23 cellular contexts compared by ENCODE assay signal in genomic region chr3:15181964-15182363, GRCh38.
"Had no signal": no experiment of that assay in that cellular context is flagged by ENCODE, and none has a peak within 500 bp of the region (broad histone marks: within the 10 kb centered on the region; RNA-seq: fewer than 3 reads in every experiment).

No MANE protein-coding gene starts in this region.

- H3K36me3 Mint-ChIP-seq: immature natural killer cell; memory B cell; natural killer cell treated with Interleukin-12 subunit alpha and Interleukin-12 subunit beta and Interleukin-15 and Interleukin-18, amount 100 ng/mL, for 72 hours; stimulated activated memory B cell treated with anti-CD40 and anti-IgM and Interleukin-4, amounts not matched to agents 10 μg/mL and 1 μg/mL and 100 μg/mL, for 72 hours; type B pancreatic cell had no signal

- H3K36me3 ChIP-seq: left ventricle myocardium inferior, ovary, tibial nerve, uterus had no signal

- H3K4me1 Mint-ChIP-seq: immature natural killer cell had no signal

- H3K4me3 Mint-ChIP-seq: immature natural killer cell; memory B cell; naive thymus-derived CD4-positive, alpha-beta T cell; natural killer cell treated with Interleukin-12 subunit alpha and Interleukin-12 subunit beta and Interleukin-15 and Interleukin-18, amount 100 ng/mL, for 72 hours; stimulated activated memory B cell treated with anti-CD40 and anti-IgM and Interleukin-4, amounts not matched to agents 10 μg/mL and 1 μg/mL and 100 μg/mL, for 72 hours; stimulated activated naive CD8-positive, alpha-beta T cell treated with anti-CD3 and anti-CD28 coated beads, Interleukin-15, amount 100 ng/mL, for 72 hours; type B pancreatic cell had no signal

- H3K27me3 ChIP-seq: ovary, tibial nerve, uterus had no signal

- H3K9me3 ChIP-seq: left ventricle myocardium inferior, ovary, tibial nerve, uterus had no signal

- H3K4me3 ChIP-seq: left ventricle myocardium inferior, ovary, smooth muscle cell, tibial nerve, uterus had no signal

- ATAC-seq: naive thymus-derived CD4-positive, alpha-beta T cell; natural killer cell treated with Interleukin-12 subunit alpha and Interleukin-12 subunit beta and Interleukin-15 and Interleukin-18, amount 100 ng/mL, for 72 hours; right cardiac atrium; sciatic nerve; stimulated activated memory B cell treated with anti-CD40 and anti-IgM and Interleukin-4, amounts not matched to agents 10 μg/mL and 1 μg/mL and 100 μg/mL, for 72 hours; stimulated activated naive CD8-positive, alpha-beta T cell treated with anti-CD3 and anti-CD28 coated beads, Interleukin-15, amount 100 ng/mL, for 72 hours had no signal

- DNase-seq: hypothalamus; immature natural killer cell; left ventricle myocardium inferior; naive thymus-derived CD4-positive, alpha-beta T cell; ovary; retina; right cardiac atrium; stimulated activated CD4-positive, alpha-beta T cell treated with anti-CD3 and anti-CD28 coated beads, Interleukin-1b, Interleukin-23, amount 100 ng/mL, for 48 hours; stimulated activated CD4-positive, alpha-beta T cell treated with anti-CD3 and anti-CD28 coated beads, Interleukin-2, amount 100 ng/mL, for 48 hours; stimulated activated CD4-positive, alpha-beta T cell treated with anti-CD3 and anti-CD28 coated beads, Interleukin-4, amount 100 ng/mL, for 4 hours; stimulated activated CD8-positive, alpha-beta memory T cell treated with anti-CD3 and anti-CD28 coated beads, Interleukin-4, amount 100 ng/mL, for 48 hours; stimulated activated naive CD4-positive, alpha-beta T cell treated with Interleukin-2 at 50 U/mL for 16 hours; stimulated activated naive CD8-positive, alpha-beta T cell treated with anti-CD3 and anti-CD28 coated beads, Interleukin-15, amount 100 ng/mL, for 72 hours; substantia nigra; uterus had no signal

- H3K4me1 ChIP-seq: tibial nerve, uterus had no signal

- H3K9me3 Mint-ChIP-seq: immature natural killer cell; memory B cell; naive thymus-derived CD4-positive, alpha-beta T cell; natural killer cell treated with Interleukin-12 subunit alpha and Interleukin-12 subunit beta and Interleukin-15 and Interleukin-18, amount 100 ng/mL, for 72 hours; stimulated activated memory B cell treated with anti-CD40 and anti-IgM and Interleukin-4, amounts not matched to agents 10 μg/mL and 1 μg/mL and 100 μg/mL, for 72 hours; stimulated activated naive CD8-positive, alpha-beta T cell treated with anti-CD3 and anti-CD28 coated beads, Interleukin-15, amount 100 ng/mL, for 72 hours; type B pancreatic cell had no signal

- H3K4me2 ChIP-seq: smooth muscle cell had no signal

- H3K27ac Mint-ChIP-seq: immature natural killer cell; naive thymus-derived CD4-positive, alpha-beta T cell; natural killer cell treated with Interleukin-12 subunit alpha and Interleukin-12 subunit beta and Interleukin-15 and Interleukin-18, amount 100 ng/mL, for 72 hours; progenitor cell of endocrine pancreas; stimulated activated memory B cell treated with anti-CD40 and anti-IgM and Interleukin-4, amounts not matched to agents 10 μg/mL and 1 μg/mL and 100 μg/mL, for 72 hours; stimulated activated naive CD8-positive, alpha-beta T cell treated with anti-CD3 and anti-CD28 coated beads, Interleukin-15, amount 100 ng/mL, for 72 hours; type B pancreatic cell had no signal

- H3K27ac ChIP-seq: left ventricle myocardium inferior, ovary, tibial nerve, uterus had no signal
